In the genomic region with DNA sequence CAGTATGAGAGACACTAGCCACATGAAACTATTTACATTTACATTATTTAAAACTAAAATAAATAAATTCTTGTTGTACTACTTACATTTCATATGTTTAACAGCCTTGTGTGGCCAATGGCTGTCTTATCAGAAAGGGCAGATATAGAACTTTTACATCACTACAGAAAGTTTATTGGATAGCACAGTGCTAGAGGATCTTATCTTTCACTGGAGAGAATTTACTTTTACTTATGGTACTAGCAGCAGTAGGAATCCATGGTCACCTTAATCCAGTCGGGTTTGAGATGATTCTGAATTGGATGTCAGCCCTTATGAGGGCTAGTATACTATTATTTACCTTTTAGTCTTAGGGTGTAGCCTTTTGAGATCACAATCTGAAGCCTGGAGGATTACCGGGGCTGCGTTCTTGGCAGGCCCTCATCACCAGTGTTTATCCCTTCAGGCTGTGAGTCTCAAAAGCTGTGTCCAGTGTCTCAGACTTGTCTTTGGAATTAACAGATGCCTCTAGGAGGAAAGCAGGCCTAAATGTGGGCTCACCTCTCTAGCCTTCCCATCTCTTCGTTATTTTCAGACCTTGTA, we compare ENCODE assay signal across 18 cellular contexts. TPM values are rescaled to one million over a fixed set of nuclear protein-coding genes. Genes with fewer than 3 reads are reported as not detected.
A peak's percentile ranks its signal among the peaks of the same experiment; 100 is the strongest.
DNase-seq lines count a peak whose midpoint lies in the region; ATAC-seq and TF ChIP-seq lines count a peak whose summit lies in the region.
"Had no signal": no experiment of that assay in that cellular context is flagged by ENCODE, and none has a peak within 500 bp of the region (broad histone marks: within the 10 kb centered on the region; RNA-seq: fewer than 3 reads in every experiment).

No MANE protein-coding gene starts in this region.

- no peak for TF ChIP-seq CTCF in HEK293 (tag by site-specific recombination; IDR thresholded peaks at IDR 0.05)
- no peak for TF ChIP-seq CTCF in WERI-Rb-1 (IDR thresholded peaks at IDR 0.05; ENCODE audit: low read depth, low read length)
- TF ChIP-seq CTCF in transverse colon (IDR thresholded peaks at IDR 0.05): no peak

- H3K4me3 ChIP-seq in HEK293 (ENCODE audit: low read depth, low read length): no peak overlapping the region
- no peak overlapping the region for H3K4me3 ChIP-seq in WERI-Rb-1 (ENCODE audit: low read depth, low read length)
- H3K4me3 ChIP-seq in transverse colon: no peak overlapping the region
- H3K4me3 ChIP-seq in SJCRH30: no peak overlapping the region

- CTCF ChIA-PET in HEK293 (lab: Yijun Ruan, JAX): no interaction called here

- in situ Hi-C loops in transverse colon (cut with MboI; ENCODE audit: low pct_ligation_motif_present in 1 of 4, low pct_unique_long_range_greater_than_20kb in 1 of 4, low sequenced_read_pairs in 3 of 4): no loop called here

- intact Hi-C loops in transverse colon (cut with DNase I; ENCODE audit: low total_unique reads): no loop called here

- no peak for TF ChIP-seq POLR2A in transverse colon (IDR thresholded peaks at IDR 0.05)

- DNase-seq in WERI-Rb-1: peak; percentile 60
- peak; percentile 67 for DNase-seq in islet precursor cell
- DNase-seq in transverse colon: no peak
- no peak for DNase-seq in activated naive CD4-positive, alpha-beta T cell (lab: John Stamatoyannopoulos, UW)
- DNase-seq in SJCRH30: no peak
- DNase-seq: EL, GOT3, HCEC 1CT, NCI-H1092 treated with DMSO at 0.1 percent for 48 hours, NCI-H1436 treated with DMSO at 0.1 percent for 48 hours, NCI-H2081, NCI-H446 treated with DMSO at 0.1 percent for 48 hours, NCI-H69, SIG-M5 had no signal

- no peaks in the 10 kb centered on the region for H3K27me3 ChIP-seq in WERI-Rb-1 (ENCODE audit: insufficient read depth, low read depth, severe bottlenecking)
- no peaks in the 10 kb centered on the region for H3K27me3 ChIP-seq in transverse colon
- H3K27me3 ChIP-seq in SJCRH30: no peaks in the 10 kb centered on the region

- H3K9me3 ChIP-seq in HEK293 (ENCODE audit: control insufficient read depth, insufficient read depth, low read depth, low read length) (no peaks in the 10 kb centered on the region), WERI-Rb-1 (ENCODE audit: severe bottlenecking) (peaks cover 3% of the 10 kb centered on the region), transverse colon (peaks cover 2 to 5% of the 10 kb centered on the region in 2 donors), SJCRH30 (replicated peaks) (no peaks in the 10 kb centered on the region)

- H3K27ac ChIP-seq in HEK293 (ENCODE audit: extremely low read depth, low read depth, low read length): no peak overlapping the region
- no peak overlapping the region for H3K27ac ChIP-seq in WERI-Rb-1
- H3K27ac ChIP-seq in transverse colon: peak overlapping the region; percentile 4 to 32 (median 24)
- no peak overlapping the region for H3K27ac ChIP-seq in SJCRH30
- H3K27ac ChIP-seq: KMS-11 had no signal

- 46 to 47% methylated on average over 3 to 4 of the region's 4 CpGs for WGBS in transverse colon (ENCODE audit: low coverage in 1 of 2), 2 donors

- H3K36me3 ChIP-seq in HEK293 (ENCODE audit: control insufficient read depth in 2 of 2, insufficient read depth in 1 of 2, low read length in 2 of 2) (peaks cover 0 to 17% of the 10 kb centered on the region in 2 experiments; a peak in 1 of 3 replicates), WERI-Rb-1 (peaks cover 5% of the 10 kb centered on the region; the same call in 1 of the 2 replicates), transverse colon (peaks cover 0 to 23% (median 2%) of the 10 kb centered on the region in 4 donors), SJCRH30 (peaks cover 9% of the 10 kb centered on the region; the same call in 1 of the 2 replicates)

- POLR2A ChIA-PET in HEK293 (lab: Yijun Ruan, JAX): no interaction called here

- no peak for ATAC-seq in GM18870 (IDR thresholded peaks at IDR 0.05; ENCODE audit: unreplicated experiment)
- ATAC-seq: SK-N-SH treated with all-trans-retinoic acid at 6 μM for 48 hours had no signal

- TF ChIP-seq EP300 in transverse colon (IDR thresholded peaks at IDR 0.05; ENCODE audit: low read depth): no peak

- H3K4me1 ChIP-seq in HEK293 (ENCODE audit: control insufficient read depth, insufficient read depth, low read length) (no peaks in the 10 kb centered on the region), transverse colon (peaks cover 0 to 34% (median 17%) of the 10 kb centered on the region in 4 donors), SJCRH30 (no peaks in the 10 kb centered on the region)

TF ChIP-seq in HEK293, 187 proteins besides CTCF, POLR2A, EP300 and RAD21:
- TF ChIP-seq ZNF184 (tag by site-specific recombination; IDR thresholded peaks at IDR 0.05) (no peak), PRDM1 (tag by site-specific recombination; IDR thresholded peaks at IDR 0.05) (peak; percentile 69), ZBTB7A (tag by site-specific recombination; IDR thresholded peaks at IDR 0.05; ENCODE audit: low read depth) (no peak), ZNF664 (tag by site-specific recombination; IDR thresholded peaks at IDR 0.05) (no peak), ZBTB8A (tag by site-specific recombination; IDR thresholded peaks at IDR 0.05) (peak; percentile 48), ZNF529 (tag by site-specific recombination; IDR thresholded peaks at IDR 0.05; ENCODE audit: insufficient replicate concordance) (no peak), ZNF248 (tag by site-specific recombination; IDR thresholded peaks at IDR 0.05) (no peak), ZNF223 (tag by site-specific recombination; IDR thresholded peaks at IDR 0.05) (no peak), ZNF140 (tag by site-specific recombination; IDR thresholded peaks at IDR 0.05) (no peak), ZNF792 (tag by site-specific recombination; IDR thresholded peaks at IDR 0.05) (no peak), ZNF521 (tag by site-specific recombination; IDR thresholded peaks at IDR 0.05) (no peak), ZNF624 (tag by site-specific recombination; IDR thresholded peaks at IDR 0.05) (no peak), ZNF391 (tag by site-specific recombination; IDR thresholded peaks at IDR 0.05; ENCODE audit: borderline replicate concordance, low read depth) (no peak), ZSCAN30 (tag by site-specific recombination; IDR thresholded peaks at IDR 0.05) (no peak)
- TF ChIP-seq, protein P1, sequence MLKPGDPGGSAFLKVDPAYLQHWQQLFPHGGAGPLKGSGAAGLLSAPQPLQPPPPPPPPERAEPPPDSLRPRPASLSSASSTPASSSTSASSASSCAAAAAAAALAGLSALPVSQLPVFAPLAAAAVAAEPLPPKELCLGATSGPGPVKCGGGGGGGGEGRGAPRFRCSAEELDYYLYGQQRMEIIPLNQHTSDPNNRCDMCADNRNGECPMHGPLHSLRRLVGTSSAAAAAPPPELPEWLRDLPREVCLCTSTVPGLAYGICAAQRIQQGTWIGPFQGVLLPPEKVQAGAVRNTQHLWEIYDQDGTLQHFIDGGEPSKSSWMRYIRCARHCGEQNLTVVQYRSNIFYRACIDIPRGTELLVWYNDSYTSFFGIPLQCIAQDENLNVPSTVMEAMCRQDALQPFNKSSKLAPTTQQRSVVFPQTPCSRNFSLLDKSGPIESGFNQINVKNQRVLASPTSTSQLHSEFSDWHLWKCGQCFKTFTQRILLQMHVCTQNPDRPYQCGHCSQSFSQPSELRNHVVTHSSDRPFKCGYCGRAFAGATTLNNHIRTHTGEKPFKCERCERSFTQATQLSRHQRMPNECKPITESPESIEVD (tag by site-specific recombination; IDR thresholded peaks at IDR 0.05): no peak
- TF ChIP-seq, protein P2, sequence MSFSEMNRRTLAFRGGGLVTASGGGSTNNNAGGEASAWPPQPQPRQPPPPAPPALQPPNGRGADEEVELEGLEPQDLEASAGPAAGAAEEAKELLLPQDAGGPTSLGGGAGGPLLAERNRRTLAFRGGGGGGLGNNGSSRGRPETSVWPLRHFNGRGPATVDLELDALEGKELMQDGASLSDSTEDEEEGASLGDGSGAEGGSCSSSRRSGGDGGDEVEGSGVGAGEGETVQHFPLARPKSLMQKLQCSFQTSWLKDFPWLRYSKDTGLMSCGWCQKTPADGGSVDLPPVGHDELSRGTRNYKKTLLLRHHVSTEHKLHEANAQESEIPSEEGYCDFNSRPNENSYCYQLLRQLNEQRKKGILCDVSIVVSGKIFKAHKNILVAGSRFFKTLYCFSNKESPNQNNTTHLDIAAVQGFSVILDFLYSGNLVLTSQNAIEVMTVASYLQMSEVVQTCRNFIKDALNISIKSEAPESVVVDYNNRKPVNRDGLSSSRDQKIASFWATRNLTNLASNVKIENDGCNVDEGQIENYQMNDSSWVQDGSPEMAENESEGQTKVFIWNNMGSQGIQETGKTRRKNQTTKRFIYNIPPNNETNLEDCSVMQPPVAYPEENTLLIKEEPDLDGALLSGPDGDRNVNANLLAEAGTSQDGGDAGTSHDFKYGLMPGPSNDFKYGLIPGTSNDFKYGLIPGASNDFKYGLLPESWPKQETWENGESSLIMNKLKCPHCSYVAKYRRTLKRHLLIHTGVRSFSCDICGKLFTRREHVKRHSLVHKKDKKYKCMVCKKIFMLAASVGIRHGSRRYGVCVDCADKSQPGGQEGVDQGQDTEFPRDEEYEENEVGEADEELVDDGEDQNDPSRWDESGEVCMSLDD (tag by site-specific recombination; IDR thresholded peaks at IDR 0.05): no peak
- TF ChIP-seq, protein P3, sequence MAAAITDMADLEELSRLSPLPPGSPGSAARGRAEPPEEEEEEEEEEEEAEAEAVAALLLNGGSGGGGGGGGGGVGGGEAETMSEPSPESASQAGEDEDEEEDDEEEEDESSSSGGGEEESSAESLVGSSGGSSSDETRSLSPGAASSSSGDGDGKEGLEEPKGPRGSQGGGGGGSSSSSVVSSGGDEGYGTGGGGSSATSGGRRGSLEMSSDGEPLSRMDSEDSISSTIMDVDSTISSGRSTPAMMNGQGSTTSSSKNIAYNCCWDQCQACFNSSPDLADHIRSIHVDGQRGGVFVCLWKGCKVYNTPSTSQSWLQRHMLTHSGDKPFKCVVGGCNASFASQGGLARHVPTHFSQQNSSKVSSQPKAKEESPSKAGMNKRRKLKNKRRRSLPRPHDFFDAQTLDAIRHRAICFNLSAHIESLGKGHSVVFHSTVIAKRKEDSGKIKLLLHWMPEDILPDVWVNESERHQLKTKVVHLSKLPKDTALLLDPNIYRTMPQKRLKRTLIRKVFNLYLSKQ (tag by site-specific recombination; IDR thresholded peaks at IDR 0.05; ENCODE audit: borderline replicate concordance): no peak
TF ChIP-seq in HEK293: peak in this region for 2.

RNA-seq across cellular contexts. Expression of a gene that starts 21.7 kb away (rescaled TPM):
- total RNA-seq in transverse colon: 10 to 100 TPM in 3 of 4 donors, 1 to 10 TPM in 1; 3.4 to 22.9 (median 16.6) TPM
- 14.9 and 16.1 TPM in 2 replicates for total RNA-seq in SJCRH30 (2014; rRNA removed; shearing (Covaris generic))

Comparison
In these comparisons a context has a peak if more than half of its experiments do, and no peak if none do; other contexts are left out.
1. H3K27ac ChIP-seq: peak in transverse colon (4 of 4); none in HEK293 (single experiment), WERI-Rb-1 (single experiment) and SJCRH30 (single experiment).
2. DNase-seq: peak in WERI-Rb-1 (single experiment) and islet precursor cell (single experiment); none in transverse colon (single experiment), activated naive CD4-positive, alpha-beta T cell (0 of 4) and SJCRH30 (0 of 2).